In the genomic region with DNA sequence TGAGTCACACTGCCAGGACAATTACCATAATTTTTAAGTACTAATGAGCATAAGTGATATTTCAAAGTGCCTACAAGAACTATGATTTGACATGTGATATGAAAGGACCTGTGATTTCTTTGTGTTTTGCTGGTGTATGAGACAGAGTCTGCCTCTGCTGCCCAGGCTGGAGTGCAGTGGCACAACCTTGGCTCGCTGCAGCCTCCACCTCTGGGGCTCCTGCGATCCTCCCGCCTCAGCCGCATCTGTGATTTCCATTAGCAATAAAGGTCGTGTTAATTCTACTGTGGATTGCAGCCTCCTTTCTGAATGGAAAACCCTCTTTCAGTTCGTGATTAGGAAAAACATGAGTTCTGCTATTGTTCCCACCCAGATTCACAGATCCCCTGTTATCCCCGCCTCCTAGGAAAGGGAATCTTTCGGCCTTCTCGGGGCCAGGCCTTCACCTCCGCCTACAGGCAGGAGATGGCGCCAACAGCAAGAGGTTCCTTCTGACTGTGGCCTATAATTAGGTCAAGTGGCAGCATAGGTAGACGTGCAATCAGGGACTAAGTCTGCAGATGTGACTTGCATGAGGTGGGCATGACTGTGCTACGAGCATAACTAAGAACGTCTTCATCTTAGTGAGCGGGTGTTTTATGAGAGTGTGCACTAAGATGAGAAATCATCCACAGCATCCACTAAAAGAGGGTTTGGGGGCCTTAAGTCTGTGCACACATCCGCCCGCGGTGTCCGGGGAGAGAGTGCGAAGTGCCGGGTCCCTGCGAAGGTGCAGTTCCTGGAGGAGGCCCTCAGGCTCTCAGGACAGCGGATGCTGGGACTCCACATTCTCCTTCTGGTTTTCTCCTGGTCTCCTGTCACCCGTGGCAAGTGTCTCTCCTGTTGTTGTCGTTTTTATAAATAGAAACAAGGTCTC, we compare ENCODE assay signal across 1 cellular context.
TF ChIP-seq lines count a peak whose summit lies in the region.

No MANE protein-coding gene starts in this region.

TF ChIP-seq in GM12878, 131 proteins besides CTCF, POLR2A, EP300 and RAD21 (continues in another document):
- TF ChIP-seq WRNIP1 (IDR thresholded peaks at IDR 0.05; ENCODE audit: borderline replicate concordance, low read depth, low read length), result no peak
- TF ChIP-seq HCFC1 (IDR thresholded peaks at IDR 0.05; ENCODE audit: low read length), result no peak
- no peak for TF ChIP-seq IRF4 (IDR thresholded peaks at IDR 0.05; ENCODE audit: low read depth, low read length)
- peak; percentile 75 for TF ChIP-seq MEF2B (IDR thresholded peaks at IDR 0.05; ENCODE audit: partially characterized antibody, poor library complexity, severe bottlenecking)
- TF ChIP-seq EED (IDR thresholded peaks at IDR 0.05; ENCODE audit: low read depth), result no peak
- TF ChIP-seq YBX1 (IDR thresholded peaks at IDR 0.05), result no peak
- TF ChIP-seq POU2F2 (IDR thresholded peaks at IDR 0.05; ENCODE audit: borderline replicate concordance, low read depth, low read length), result peak; percentile 30; the same call in 1 of the 3 replicates
- no peak for TF ChIP-seq RELA (IDR thresholded peaks at IDR 0.05; ENCODE audit: borderline replicate concordance, partially characterized antibody)
- no peak for TF ChIP-seq BACH1 (IDR thresholded peaks at IDR 0.05; ENCODE audit: borderline replicate concordance)
- TF ChIP-seq CREB1 (IDR thresholded peaks at IDR 0.05; ENCODE audit: low read depth), result no peak
- TF ChIP-seq IRF5 (IDR thresholded peaks at IDR 0.05; ENCODE audit: borderline replicate concordance), result no peak
- TF ChIP-seq, protein P1, sequence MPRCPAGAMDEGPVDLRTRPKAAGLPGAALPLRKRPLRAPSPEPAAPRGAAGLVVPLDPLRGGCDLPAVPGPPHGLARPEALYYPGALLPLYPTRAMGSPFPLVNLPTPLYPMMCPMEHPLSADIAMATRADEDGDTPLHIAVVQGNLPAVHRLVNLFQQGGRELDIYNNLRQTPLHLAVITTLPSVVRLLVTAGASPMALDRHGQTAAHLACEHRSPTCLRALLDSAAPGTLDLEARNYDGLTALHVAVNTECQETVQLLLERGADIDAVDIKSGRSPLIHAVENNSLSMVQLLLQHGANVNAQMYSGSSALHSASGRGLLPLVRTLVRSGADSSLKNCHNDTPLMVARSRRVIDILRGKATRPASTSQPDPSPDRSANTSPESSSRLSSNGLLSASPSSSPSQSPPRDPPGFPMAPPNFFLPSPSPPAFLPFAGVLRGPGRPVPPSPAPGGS (IDR thresholded peaks at IDR 0.05; ENCODE audit: borderline replicate concordance, insufficient read depth, low read depth, low read length, poor library complexity, severe bottlenecking), result no peak
- TF ChIP-seq, protein P2, sequence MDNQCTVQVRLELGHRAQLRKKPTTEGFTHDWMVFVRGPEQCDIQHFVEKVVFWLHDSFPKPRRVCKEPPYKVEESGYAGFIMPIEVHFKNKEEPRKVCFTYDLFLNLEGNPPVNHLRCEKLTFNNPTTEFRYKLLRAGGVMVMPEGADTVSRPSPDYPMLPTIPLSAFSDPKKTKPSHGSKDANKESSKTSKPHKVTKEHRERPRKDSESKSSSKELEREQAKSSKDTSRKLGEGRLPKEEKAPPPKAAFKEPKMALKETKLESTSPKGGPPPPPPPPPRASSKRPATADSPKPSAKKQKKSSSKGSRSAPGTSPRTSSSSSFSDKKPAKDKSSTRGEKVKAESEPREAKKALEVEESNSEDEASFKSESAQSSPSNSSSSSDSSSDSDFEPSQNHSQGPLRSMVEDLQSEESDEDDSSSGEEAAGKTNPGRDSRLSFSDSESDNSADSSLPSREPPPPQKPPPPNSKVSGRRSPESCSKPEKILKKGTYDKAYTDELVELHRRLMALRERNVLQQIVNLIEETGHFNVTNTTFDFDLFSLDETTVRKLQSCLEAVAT (IDR thresholded peaks at IDR 0.05), result peak; percentile 66
- no peak for TF ChIP-seq BCL11A (IDR thresholded peaks at IDR 0.05; ENCODE audit: low read depth, low read length)
- TF ChIP-seq, protein P3, sequence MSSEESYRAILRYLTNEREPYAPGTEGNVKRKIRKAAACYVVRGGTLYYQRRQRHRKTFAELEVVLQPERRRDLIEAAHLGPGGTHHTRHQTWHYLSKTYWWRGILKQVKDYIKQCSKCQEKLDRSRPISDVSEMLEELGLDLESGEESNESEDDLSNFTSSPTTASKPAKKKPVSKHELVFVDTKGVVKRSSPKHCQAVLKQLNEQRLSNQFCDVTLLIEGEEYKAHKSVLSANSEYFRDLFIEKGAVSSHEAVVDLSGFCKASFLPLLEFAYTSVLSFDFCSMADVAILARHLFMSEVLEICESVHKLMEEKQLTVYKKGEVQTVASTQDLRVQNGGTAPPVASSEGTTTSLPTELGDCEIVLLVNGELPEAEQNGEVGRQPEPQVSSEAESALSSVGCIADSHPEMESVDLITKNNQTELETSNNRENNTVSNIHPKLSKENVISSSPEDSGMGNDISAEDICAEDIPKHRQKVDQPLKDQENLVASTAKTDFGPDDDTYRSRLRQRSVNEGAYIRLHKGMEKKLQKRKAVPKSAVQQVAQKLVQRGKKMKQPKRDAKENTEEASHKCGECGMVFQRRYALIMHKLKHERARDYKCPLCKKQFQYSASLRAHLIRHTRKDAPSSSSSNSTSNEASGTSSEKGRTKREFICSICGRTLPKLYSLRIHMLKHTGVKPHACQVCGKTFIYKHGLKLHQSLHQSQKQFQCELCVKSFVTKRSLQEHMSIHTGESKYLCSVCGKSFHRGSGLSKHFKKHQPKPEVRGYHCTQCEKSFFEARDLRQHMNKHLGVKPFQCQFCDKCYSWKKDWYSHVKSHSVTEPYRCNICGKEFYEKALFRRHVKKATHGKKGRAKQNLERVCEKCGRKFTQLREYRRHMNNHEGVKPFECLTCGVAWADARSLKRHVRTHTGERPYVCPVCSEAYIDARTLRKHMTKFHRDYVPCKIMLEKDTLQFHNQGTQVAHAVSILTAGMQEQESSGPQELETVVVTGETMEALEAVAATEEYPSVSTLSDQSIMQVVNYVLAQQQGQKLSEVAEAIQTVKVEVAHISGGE (CRISPR knock-in tag; IDR thresholded peaks at IDR 0.05), result no peak
- TF ChIP-seq, protein P4, sequence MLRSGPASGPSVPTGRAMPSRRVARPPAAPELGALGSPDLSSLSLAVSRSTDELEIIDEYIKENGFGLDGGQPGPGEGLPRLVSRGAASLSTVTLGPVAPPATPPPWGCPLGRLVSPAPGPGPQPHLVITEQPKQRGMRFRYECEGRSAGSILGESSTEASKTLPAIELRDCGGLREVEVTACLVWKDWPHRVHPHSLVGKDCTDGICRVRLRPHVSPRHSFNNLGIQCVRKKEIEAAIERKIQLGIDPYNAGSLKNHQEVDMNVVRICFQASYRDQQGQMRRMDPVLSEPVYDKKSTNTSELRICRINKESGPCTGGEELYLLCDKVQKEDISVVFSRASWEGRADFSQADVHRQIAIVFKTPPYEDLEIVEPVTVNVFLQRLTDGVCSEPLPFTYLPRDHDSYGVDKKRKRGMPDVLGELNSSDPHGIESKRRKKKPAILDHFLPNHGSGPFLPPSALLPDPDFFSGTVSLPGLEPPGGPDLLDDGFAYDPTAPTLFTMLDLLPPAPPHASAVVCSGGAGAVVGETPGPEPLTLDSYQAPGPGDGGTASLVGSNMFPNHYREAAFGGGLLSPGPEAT (IDR thresholded peaks at IDR 0.05; ENCODE audit: low read depth), result 0 out of 2 replicates have a peak, but pooled peaks have one; percentile 31
- peak; percentile 68 for TF ChIP-seq IKZF1 (conservative IDR thresholded peaks at IDR 0.05)
- peak; percentile 56 to 65; a peak in 2 of 4 replicates for TF ChIP-seq IKZF2 (IDR thresholded peaks at IDR 0.05)
- no peak for TF ChIP-seq NR2C1 (IDR thresholded peaks at IDR 0.05)
- no peak for TF ChIP-seq KAT2A (conservative IDR thresholded peaks at IDR 0.05; ENCODE audit: control insufficient read depth, low read depth, low read length)
- TF ChIP-seq RB1 (IDR thresholded peaks at IDR 0.05; ENCODE audit: borderline replicate concordance), result no peak
- no peak for TF ChIP-seq ZNF217 (IDR thresholded peaks at IDR 0.05)
- TF ChIP-seq JUNB (IDR thresholded peaks at IDR 0.05), result no peak
- TF ChIP-seq EZH2 (IDR thresholded peaks at IDR 0.05; ENCODE audit: borderline replicate concordance, control insufficient read depth, low read depth, low read length), result no peak
- TF ChIP-seq YY1 (IDR thresholded peaks at IDR 0.05; ENCODE audit: low read depth, low read length), result peak; percentile 55; the same call in 1 of the 2 replicates
- no peak for TF ChIP-seq SUPT20H (IDR thresholded peaks at IDR 0.05; ENCODE audit: borderline replicate concordance, control insufficient read depth, low read depth, low read length)
- no peak for TF ChIP-seq MYB (IDR thresholded peaks at IDR 0.05; ENCODE audit: borderline replicate concordance, low read depth, low read length)
- TF ChIP-seq PML (IDR thresholded peaks at IDR 0.05; ENCODE audit: low read length), result no peak
- TF ChIP-seq SMARCA5 (IDR thresholded peaks at IDR 0.05), result peak; percentile 80; the same call in 1 of the 2 replicates
- TF ChIP-seq HDAC2 (IDR thresholded peaks at IDR 0.05), result no peak
- TF ChIP-seq ZNF274 (IDR thresholded peaks at IDR 0.05; ENCODE audit: insufficient read depth, insufficient read length), result no peak
- TF ChIP-seq MYC (IDR thresholded peaks at IDR 0.05; ENCODE audit: insufficient read depth, insufficient read length, insufficient replicate concordance, low read length, severe bottlenecking), result no peak
- TF ChIP-seq SREBF2 (IDR thresholded peaks at IDR 0.05; ENCODE audit: low read length), result no peak
- no peak for TF ChIP-seq ZNF207 (IDR thresholded peaks at IDR 0.05; ENCODE audit: borderline replicate concordance)
- TF ChIP-seq, protein P5, sequence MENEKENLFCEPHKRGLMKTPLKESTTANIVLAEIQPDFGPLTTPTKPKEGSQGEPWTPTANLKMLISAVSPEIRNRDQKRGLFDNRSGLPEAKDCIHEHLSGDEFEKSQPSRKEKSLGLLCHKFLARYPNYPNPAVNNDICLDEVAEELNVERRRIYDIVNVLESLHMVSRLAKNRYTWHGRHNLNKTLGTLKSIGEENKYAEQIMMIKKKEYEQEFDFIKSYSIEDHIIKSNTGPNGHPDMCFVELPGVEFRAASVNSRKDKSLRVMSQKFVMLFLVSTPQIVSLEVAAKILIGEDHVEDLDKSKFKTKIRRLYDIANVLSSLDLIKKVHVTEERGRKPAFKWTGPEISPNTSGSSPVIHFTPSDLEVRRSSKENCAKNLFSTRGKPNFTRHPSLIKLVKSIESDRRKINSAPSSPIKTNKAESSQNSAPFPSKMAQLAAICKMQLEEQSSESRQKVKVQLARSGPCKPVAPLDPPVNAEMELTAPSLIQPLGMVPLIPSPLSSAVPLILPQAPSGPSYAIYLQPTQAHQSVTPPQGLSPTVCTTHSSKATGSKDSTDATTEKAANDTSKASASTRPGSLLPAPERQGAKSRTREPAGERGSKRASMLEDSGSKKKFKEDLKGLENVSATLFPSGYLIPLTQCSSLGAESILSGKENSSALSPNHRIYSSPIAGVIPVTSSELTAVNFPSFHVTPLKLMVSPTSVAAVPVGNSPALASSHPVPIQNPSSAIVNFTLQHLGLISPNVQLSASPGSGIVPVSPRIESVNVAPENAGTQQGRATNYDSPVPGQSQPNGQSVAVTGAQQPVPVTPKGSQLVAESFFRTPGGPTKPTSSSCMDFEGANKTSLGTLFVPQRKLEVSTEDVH (IDR thresholded peaks at IDR 0.05; ENCODE audit: low read depth, partially characterized antibody), result no peak
- no peak for TF ChIP-seq GABPA (IDR thresholded peaks at IDR 0.05; ENCODE audit: low read depth)
- TF ChIP-seq TCF3 (IDR thresholded peaks at IDR 0.05; ENCODE audit: borderline replicate concordance, insufficient read depth, low read depth, low read length), result no peak
- no peak for TF ChIP-seq SRF (IDR thresholded peaks at IDR 0.05; ENCODE audit: low read depth in 2 of 2, low read length in 2 of 2)
- TF ChIP-seq ATF7 (IDR thresholded peaks at IDR 0.05; ENCODE audit: low read depth), result peak; percentile 43; the same call in 1 of the 2 replicates
- TF ChIP-seq FOS (IDR thresholded peaks at IDR 0.05; ENCODE audit: borderline replicate concordance, extremely low read depth, insufficient read length), result no peak
- TF ChIP-seq, protein P6, sequence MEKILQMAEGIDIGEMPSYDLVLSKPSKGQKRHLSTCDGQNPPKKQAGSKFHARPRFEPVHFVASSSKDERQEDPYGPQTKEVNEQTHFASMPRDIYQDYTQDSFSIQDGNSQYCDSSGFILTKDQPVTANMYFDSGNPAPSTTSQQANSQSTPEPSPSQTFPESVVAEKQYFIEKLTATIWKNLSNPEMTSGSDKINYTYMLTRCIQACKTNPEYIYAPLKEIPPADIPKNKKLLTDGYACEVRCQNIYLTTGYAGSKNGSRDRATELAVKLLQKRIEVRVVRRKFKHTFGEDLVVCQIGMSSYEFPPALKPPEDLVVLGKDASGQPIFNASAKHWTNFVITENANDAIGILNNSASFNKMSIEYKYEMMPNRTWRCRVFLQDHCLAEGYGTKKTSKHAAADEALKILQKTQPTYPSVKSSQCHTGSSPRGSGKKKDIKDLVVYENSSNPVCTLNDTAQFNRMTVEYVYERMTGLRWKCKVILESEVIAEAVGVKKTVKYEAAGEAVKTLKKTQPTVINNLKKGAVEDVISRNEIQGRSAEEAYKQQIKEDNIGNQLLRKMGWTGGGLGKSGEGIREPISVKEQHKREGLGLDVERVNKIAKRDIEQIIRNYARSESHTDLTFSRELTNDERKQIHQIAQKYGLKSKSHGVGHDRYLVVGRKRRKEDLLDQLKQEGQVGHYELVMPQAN (conservative IDR thresholded peaks at IDR 0.05), result no peak
- TF ChIP-seq BCLAF1 (IDR thresholded peaks at IDR 0.05), result no peak
